ENCODE assay signal across 18 cellular contexts in the genomic region with DNA sequence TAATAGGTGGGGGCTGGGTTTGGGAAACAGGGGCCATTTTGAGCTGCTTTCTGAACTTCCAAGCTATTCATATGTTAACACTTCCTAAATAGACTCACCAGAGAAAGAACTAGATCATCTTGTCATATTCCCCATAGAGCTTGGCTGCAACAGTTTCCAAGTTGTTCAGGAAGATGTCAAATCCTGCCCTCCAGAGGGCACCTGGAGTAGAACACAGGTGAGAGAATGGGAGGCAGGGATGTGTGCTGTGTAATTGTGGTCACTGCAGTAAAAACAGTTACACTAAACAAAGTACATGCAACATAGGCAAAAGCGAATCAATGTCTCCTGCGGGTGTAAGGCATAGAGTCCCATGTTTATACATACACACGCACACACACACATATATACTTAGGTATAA. TPM values are rescaled to one million over a fixed set of nuclear protein-coding genes. Genes with fewer than 3 reads are reported as not detected.
DNase-seq lines count a peak whose midpoint lies in the region; ATAC-seq and TF ChIP-seq lines count a peak whose summit lies in the region.
"Had no signal": no experiment of that assay in that cellular context is flagged by ENCODE, and none has a peak within 500 bp of the region (broad histone marks: within the 10 kb centered on the region; RNA-seq: fewer than 3 reads in every experiment).

No MANE protein-coding gene starts in this region.

- peaks cover 10% of the 10 kb centered on the region for H3K4me1 Mint-ChIP-seq in neural progenitor cell

- no peak overlapping the region for H3K4me2 ChIP-seq in neural progenitor cell
- H3K4me2 ChIP-seq: KMS-11, SK-N-SH had no signal

- H3K36me3 ChIP-seq in H7 (replicated peaks; ENCODE audit: control insufficient read depth, insufficient read depth, low read length) (no peaks in the 10 kb centered on the region), neural progenitor cell (no peaks in the 10 kb centered on the region), esophagus muscularis mucosa (no peaks in the 10 kb centered on the region)

- no peak for TF ChIP-seq POLR2A in esophagus muscularis mucosa (IDR thresholded peaks at IDR 0.05; ENCODE audit: low read depth)

- intact Hi-C loops in esophagus muscularis mucosa (cut with DNase I), result no loop called here

- ATAC-seq in GM21528 (IDR thresholded peaks at IDR 0.05; ENCODE audit: low FRiP score, unreplicated experiment), result no peak
- ATAC-seq: Panc1 had no signal

- no peak overlapping the region for H3K9ac ChIP-seq in neural progenitor cell
- H3K9ac ChIP-seq: GM23248, KMS-11, SK-N-SH had no signal

- H3K36me3 Mint-ChIP-seq in neural progenitor cell, result no peaks in the 10 kb centered on the region

- peaks cover 7% of the 10 kb centered on the region for H3K27me3 Mint-ChIP-seq in neural progenitor cell (ENCODE audit: insufficient read depth, low read depth)

- H2AFZ ChIP-seq in neural progenitor cell (replicated peaks), result no peak overlapping the region
- H2AFZ ChIP-seq: GM23248 had no signal

- H3K79me2 ChIP-seq in neural progenitor cell (ENCODE audit: low read depth), result no peaks in the 10 kb centered on the region

- DNase-seq in H7 (peak; percentile 67), NCI-H69 (lab: John Stamatoyannopoulos, UW) (peak; percentile 30), epithelial cell of esophagus (ENCODE audit: low read depth) (peak; percentile 32), neural progenitor cell (ENCODE audit: low spot score) (no peak), KBM-7 (no peak), esophagus muscularis mucosa (ENCODE audit: extremely low spot score) (no peak)
- DNase-seq: C1 segment of cervical spinal cord, COR-L47, GM23248, NCI-H1930, NCI-H524, Right ventricle myocardium superior, SK-N-SH had no signal

- H3K4me3 Mint-ChIP-seq in neural progenitor cell, result no peak overlapping the region

- no peaks in the 10 kb centered on the region for H3F3A ChIP-seq in neural progenitor cell (ENCODE audit: low read depth)

- 94% methylated on average over 3 of the region's 3 CpGs for WGBS in esophagus muscularis mucosa

- no peaks in the 10 kb centered on the region for H4K20me1 ChIP-seq in neural progenitor cell (ENCODE audit: low read depth)

- H3K9me3 ChIP-seq in neural progenitor cell (ENCODE audit: low read depth) (no peaks in the 10 kb centered on the region), esophagus muscularis mucosa (no peaks in the 10 kb centered on the region)
- H3K9me3 ChIP-seq: SK-N-SH had no signal

- no peaks in the 10 kb centered on the region for H3K27me3 ChIP-seq in H7 (ENCODE audit: control insufficient read depth, insufficient read depth, low read length)
- H3K27me3 ChIP-seq in neural progenitor cell, result no peaks in the 10 kb centered on the region
- peaks cover 0 to 3% (median 0%) of the 10 kb centered on the region in 4 donors for H3K27me3 ChIP-seq in esophagus muscularis mucosa

- H3K4me1 ChIP-seq in neural progenitor cell (no peaks in the 10 kb centered on the region), esophagus muscularis mucosa (peaks cover 0 to 11% (median 5%) of the 10 kb centered on the region in 4 donors)

- no peak overlapping the region for H3K27ac ChIP-seq in neural progenitor cell
- H3K27ac ChIP-seq in esophagus muscularis mucosa (replicated peaks in 1 of 4), result no peak overlapping the region
- H3K27ac ChIP-seq: GM23248, KMS-11 had no signal

- no peak overlapping the region for H3K4me3 ChIP-seq in H7 (ENCODE audit: insufficient read depth, low read depth, low read length)
- H3K4me3 ChIP-seq in epithelial cell of esophagus (ENCODE audit: low read length), result no peak overlapping the region
- no peak overlapping the region for H3K4me3 ChIP-seq in neural progenitor cell
- no peak overlapping the region for H3K4me3 ChIP-seq in esophagus muscularis mucosa
- H3K4me3 ChIP-seq: GM23248 had no signal

- peak; percentile 47 for TF ChIP-seq CTCF in epithelial cell of esophagus (IDR thresholded peaks at IDR 0.05; ENCODE audit: insufficient read depth, low read depth, low read length, missing control alignments)
- peak; percentile 32 for TF ChIP-seq CTCF in neural progenitor cell (IDR thresholded peaks at IDR 0.05)
- TF ChIP-seq CTCF in esophagus muscularis mucosa (IDR thresholded peaks at IDR 0.05), result no peak

- no peaks in the 10 kb centered on the region for H3K9me3 Mint-ChIP-seq in neural progenitor cell

- H3K27ac Mint-ChIP-seq in neural progenitor cell, result no peak overlapping the region

- no peak for TF ChIP-seq EP300 in esophagus muscularis mucosa (IDR thresholded peaks at IDR 0.05)

- in situ Hi-C loops in KBM-7 (cut with MboI; ENCODE audit: low pct_unique_long_range_greater_than_20kb, low sequenced_read_pairs), result no loop called here

RNA-seq across cellular contexts. Expression of gene LRRC30, which starts 34.5 kb away (rescaled TPM):
- not detected in 2 replicates for total RNA-seq in H7 (2014; rRNA removed; shearing (Covaris generic))
- total RNA-seq in neural progenitor cell (ENCODE audit: low replicate concordance) (not detected in 2 replicates), esophagus muscularis mucosa (not detected)
- total RNA-seq: G401; GM23248; Right ventricle myocardium superior; T-helper 1 cell treated with Interleukin-12 subunit alpha and Interleukin-12 subunit beta and Interleukin-4 antibody, amounts not matched to agents 30 ng/mL and 1 ng/mL, for 36 hours had no signal

Comparison
In these comparisons a context has a peak if more than half of its experiments do, and no peak if none do; other contexts are left out.
1. DNase-seq: peak in H7 (single experiment), NCI-H69 (single experiment) and epithelial cell of esophagus (single experiment); none in neural progenitor cell (single experiment), KBM-7 (single experiment) and esophagus muscularis mucosa (single experiment).
2. CTCF ChIP-seq: peak in epithelial cell of esophagus (single experiment) and neural progenitor cell (single experiment); none in esophagus muscularis mucosa (0 of 3).